Comparison of ENCODE assay signal across 8 cellular contexts in genomic region chr14:34331728-34332623, GRCh38.
DNase-seq lines count a peak whose midpoint lies in the region; ATAC-seq, FAIRE-seq and TF ChIP-seq lines count a peak whose summit lies in the region.

No MANE protein-coding gene starts in this region.

- H3K27ac ChIP-seq in CD4-positive, alpha-beta T cell (ENCODE audit: low read depth, low read length): no peak overlapping the region

- POLR2A ChIA-PET in CD4-positive, alpha-beta T cell (lab: Charles Lee): interaction anchor here (0.5 kb wide), 1 partner anchor 370 kb away, joined by 5 read pairs; no protein-coding TSS in a partner anchor

- FAIRE-seq in GM19239 (lab: Jason Lieb, UNC): peak; percentile 71

- DNase-seq in CD4-positive, alpha-beta T cell: peak; percentile 17 to 67 (median 41)
- DNase-seq in GM19239 (ENCODE audit: insufficient read length, low spot score) (peak; percentile 21), NCI-H460 (ENCODE audit: extremely low read depth, low read depth) (peak; percentile 76), endothelial cell (ENCODE audit: low spot score) (peak; percentile 67), natural killer cell (peak; percentile 30), stromal cell of bone marrow (ENCODE audit: low read depth) (peak; percentile 15)
- DNase-seq in activated CD4-positive, alpha-beta T cell treated with anti-CD3 and anti-CD28 coated beads, Interleukin-2, amount 50 U/mL, for 48 hours: peak; percentile 72 to 78

- no peaks in the 10 kb centered on the region for H3K9me3 ChIP-seq in CD4-positive, alpha-beta T cell (ENCODE audit: control insufficient read depth, low read length)

- no peak overlapping the region for H3K4me3 Mint-ChIP-seq in CD4-positive, alpha-beta T cell
- H3K4me3 Mint-ChIP-seq in endothelial cell (ENCODE audit: unreplicated experiment): no peak overlapping the region
- no peak overlapping the region for H3K4me3 Mint-ChIP-seq in natural killer cell

- H3K4me1 Mint-ChIP-seq in CD4-positive, alpha-beta T cell (ENCODE audit: low read depth): peaks cover 11% of the 10 kb centered on the region
- H3K4me1 Mint-ChIP-seq in endothelial cell (ENCODE audit: unreplicated experiment) (peaks cover 4% of the 10 kb centered on the region), natural killer cell (peaks cover 8 to 16% of the 10 kb centered on the region in 2 donors)

- no peaks in the 10 kb centered on the region for H3K27me3 ChIP-seq in CD4-positive, alpha-beta T cell (ENCODE audit: control insufficient read depth, insufficient read depth, low read length)

- peak; percentile 85 for TF ChIP-seq CTCF in CD4-positive, alpha-beta T cell (IDR thresholded peaks at IDR 0.05)
- TF ChIP-seq CTCF in endothelial cell (IDR thresholded peaks at IDR 0.05; ENCODE audit: unreplicated experiment): peak; percentile 75
- TF ChIP-seq CTCF in natural killer cell (IDR thresholded peaks at IDR 0.05): peak; percentile 78

- no peaks in the 10 kb centered on the region for H3K9me3 Mint-ChIP-seq in CD4-positive, alpha-beta T cell
- H3K9me3 Mint-ChIP-seq in endothelial cell (ENCODE audit: unreplicated experiment) (no peaks in the 10 kb centered on the region), natural killer cell (no peaks in the 10 kb centered on the region)

- intact Hi-C loops in CD4-positive, alpha-beta T cell (cut with DNase I, micrococcal nuclease): loop anchor here (1.0 to 10.0 kb wide), 5 partner anchors 165 to 1090 kb away; no protein-coding TSS in a partner anchor
- intact Hi-C loops in natural killer cell (cut with micrococcal nuclease): loop anchor here (5.0 kb wide), 1 partner anchor 390 kb away; no protein-coding TSS in a partner anchor

- H3K36me3 Mint-ChIP-seq in CD4-positive, alpha-beta T cell (ENCODE audit: low read depth): no peaks in the 10 kb centered on the region
- no peaks in the 10 kb centered on the region for H3K36me3 Mint-ChIP-seq in endothelial cell (ENCODE audit: low read depth, unreplicated experiment)
- no peaks in the 10 kb centered on the region for H3K36me3 Mint-ChIP-seq in natural killer cell

- H3K27me3 Mint-ChIP-seq in CD4-positive, alpha-beta T cell: no peaks in the 10 kb centered on the region
- no peaks in the 10 kb centered on the region for H3K27me3 Mint-ChIP-seq in endothelial cell (ENCODE audit: unreplicated experiment)
- no peaks in the 10 kb centered on the region for H3K27me3 Mint-ChIP-seq in natural killer cell (ENCODE audit: low read depth in 2 of 2)

- ATAC-seq in CD4-positive, alpha-beta T cell (ENCODE audit: poor library complexity): peak; percentile 64
- ATAC-seq in HG03354 (IDR thresholded peaks at IDR 0.05; ENCODE audit: poor library complexity, severe bottlenecking, unreplicated experiment): peak; percentile 90
- ATAC-seq in natural killer cell: peak; percentile 58 to 76 (median 69)

- no peak overlapping the region for H3K27ac Mint-ChIP-seq in CD4-positive, alpha-beta T cell
- H3K27ac Mint-ChIP-seq in endothelial cell (ENCODE audit: unreplicated experiment) (no peak overlapping the region), natural killer cell (no peak overlapping the region)

- CTCF ChIA-PET in CD4-positive, alpha-beta T cell (lab: Charles Lee): interaction anchor here (1.2 to 1.5 kb wide), 5 partner anchors 9 to 167 kb away, joined by 4 to 6 read pairs (median 5); no protein-coding TSS in a partner anchor

Comparison
In these comparisons a context has a peak if more than half of its experiments do, and no peak if none do; other contexts are left out.
1. DNase-seq: peak in every context shown above with its lines; median percentile 76 in NCI-H460; 75 in activated CD4-positive, alpha-beta T cell treated with anti-CD3 and anti-CD28 coated beads, Interleukin-2, amount 50 U/mL, for 48 hours; 67 in endothelial cell; 41 in CD4-positive, alpha-beta T cell; 30 in natural killer cell; 21 in GM19239; 15 in stromal cell of bone marrow.